Comparison of ENCODE assay signal across 18 cellular contexts in genomic region chr4:151725087-151725486, GRCh38.
"Had no signal": no experiment of that assay in that cellular context is flagged by ENCODE, and none has a peak within 500 bp of the region (broad histone marks: within the 10 kb centered on the region; RNA-seq: fewer than 3 reads in every experiment).

No MANE protein-coding gene starts in this region.

- H3K36me3 ChIP-seq: neutrophil, tibial artery, upper lobe of left lung, uterus had no signal

- H3K27ac Mint-ChIP-seq: stimulated activated memory B cell treated with anti-CD40 and anti-IgM and Interleukin-4, amounts not matched to agents 10 μg/mL and 1 μg/mL and 100 μg/mL, for 72 hours; stimulated activated naive CD8-positive, alpha-beta T cell treated with anti-CD3 and anti-CD28 coated beads, Interleukin-15, Interleukin-2, amounts not matched to agents 100 ng/mL and 50 ng/mL, for 24 hours had no signal

- H3K27ac ChIP-seq: esophagus squamous epithelium, neutrophil, spleen, tibial artery, upper lobe of left lung, uterus had no signal

- H3K4me3 ChIP-seq: esophagus squamous epithelium, spleen, tibial artery, upper lobe of left lung, uterus had no signal

- H3K4me1 ChIP-seq: spleen, tibial artery, upper lobe of left lung, uterus had no signal

- DNase-seq: effector memory CD4-positive, alpha-beta T cell; esophagus squamous epithelium; foreskin fibroblast; left colon; left ventricle myocardium superior; naive thymus-derived CD4-positive, alpha-beta T cell; posterior cingulate gyrus; spleen; stimulated activated CD4-positive, alpha-beta T cell treated with anti-CD3 and anti-CD28 coated beads, Interleukin-15, amount 100 ng/mL, for 24 hours; stimulated activated CD4-positive, alpha-beta T cell treated with anti-CD3 and anti-CD28 coated beads, Interleukin-1b, Interleukin-23, amount 100 ng/mL, for 48 hours; stimulated activated CD4-positive, alpha-beta T cell treated with anti-CD3 and anti-CD28 coated beads, Interleukin-4, amount 100 ng/mL, for 24 hours; tibial artery; upper lobe of left lung; uterus had no signal

- H3K9me3 Mint-ChIP-seq: naive thymus-derived CD4-positive, alpha-beta T cell; stimulated activated memory B cell treated with anti-CD40 and anti-IgM and Interleukin-4, amounts not matched to agents 10 μg/mL and 1 μg/mL and 100 μg/mL, for 72 hours; stimulated activated naive CD8-positive, alpha-beta T cell treated with anti-CD3 and anti-CD28 coated beads, Interleukin-15, Interleukin-2, amounts not matched to agents 100 ng/mL and 50 ng/mL, for 24 hours had no signal

- H3K9me3 ChIP-seq: esophagus squamous epithelium, neutrophil, spleen, tibial artery, upper lobe of left lung, uterus had no signal

- H3K27me3 ChIP-seq: esophagus squamous epithelium, neutrophil, spleen, tibial artery, upper lobe of left lung, uterus had no signal

- ATAC-seq: left colon; left ventricle myocardium superior; naive thymus-derived CD4-positive, alpha-beta T cell; sciatic nerve; stimulated activated memory B cell treated with anti-CD40 and anti-IgM and Interleukin-4, amounts not matched to agents 10 μg/mL and 1 μg/mL and 100 μg/mL, for 72 hours had no signal

- H3K27me3 Mint-ChIP-seq: naive thymus-derived CD4-positive, alpha-beta T cell; stimulated activated memory B cell treated with anti-CD40 and anti-IgM and Interleukin-4, amounts not matched to agents 10 μg/mL and 1 μg/mL and 100 μg/mL, for 72 hours; stimulated activated naive CD8-positive, alpha-beta T cell treated with anti-CD3 and anti-CD28 coated beads, Interleukin-15, Interleukin-2, amounts not matched to agents 100 ng/mL and 50 ng/mL, for 24 hours had no signal

- H3K4me3 Mint-ChIP-seq: naive thymus-derived CD4-positive, alpha-beta T cell; stimulated activated memory B cell treated with anti-CD40 and anti-IgM and Interleukin-4, amounts not matched to agents 10 μg/mL and 1 μg/mL and 100 μg/mL, for 72 hours; stimulated activated naive CD8-positive, alpha-beta T cell treated with anti-CD3 and anti-CD28 coated beads, Interleukin-15, Interleukin-2, amounts not matched to agents 100 ng/mL and 50 ng/mL, for 24 hours had no signal
